ENCODE assay signal across 17 cellular contexts in genomic region chr10:48417374-48417773, GRCh38.
"Had no signal": no experiment of that assay in that cellular context is flagged by ENCODE, and none has a peak within 500 bp of the region (broad histone marks: within the 10 kb centered on the region; RNA-seq: fewer than 3 reads in every experiment).

No MANE protein-coding gene starts in this region.

- H3K4me3 ChIP-seq: esophagus squamous epithelium, spleen, upper lobe of right lung had no signal

- ATAC-seq: activated CD8-positive, alpha-beta memory T cell treated with anti-CD3 and anti-CD28 coated beads, Interleukin-2, amount 10 ng/mL, durations not matched to agents 7 days and 5 days; left ventricle myocardium superior; natural killer cell treated with Interleukin-12 subunit alpha and Interleukin-12 subunit beta and Interleukin-15 and Interleukin-18, amount 100 ng/mL, for 72 hours; sciatic nerve had no signal

- H3K27me3 ChIP-seq: esophagus squamous epithelium, spleen, upper lobe of right lung had no signal

- H3K4me1 ChIP-seq: upper lobe of right lung had no signal

- DNase-seq: activated CD4-positive, alpha-beta memory T cell treated with anti-CD3 and anti-CD28 coated beads for 36 hours; activated CD4-positive, alpha-beta T cell treated with anti-CD3 and anti-CD28 coated beads for 1 hour; activated CD8-positive, alpha-beta memory T cell treated with anti-CD3 and anti-CD28 coated beads, Interleukin-2, amount 10 ng/mL, durations not matched to agents 7 days and 5 days; activated naive CD4-positive, alpha-beta T cell treated with anti-CD3 and anti-CD28 coated beads, Interleukin-2, amount 50 U/mL, for 16 hours; activated T-cell treated with anti-CD3 and anti-CD28 coated beads, Interleukin-2, amount 50 U/mL, for 1 hour; caudate nucleus; esophagus squamous epithelium; hypothalamus; kidney glomerular epithelial cell; left ventricle myocardium superior; mesenchymal stem cell; occipital lobe; spleen; T-helper 9 cell; upper lobe of right lung had no signal

- H3K27ac ChIP-seq: esophagus squamous epithelium, spleen, upper lobe of right lung had no signal
